8 cellular contexts compared by ENCODE assay signal in genomic region chr5:55691265-55692105, GRCh38. TPM values are rescaled to one million over a fixed set of nuclear protein-coding genes. Genes with fewer than 3 reads are reported as not detected.
A peak's percentile ranks its signal among the peaks of the same experiment; 100 is the strongest.
DNase-seq lines count a peak whose midpoint lies in the region; ATAC-seq and TF ChIP-seq lines count a peak whose summit lies in the region.

No MANE protein-coding gene starts in this region.

- H3K4me1 Mint-ChIP-seq in osteocyte (ENCODE audit: unreplicated experiment): peaks cover 12% of the 10 kb centered on the region

- H3K79me2 ChIP-seq in Loucy (ENCODE audit: insufficient read depth, low read length): no peaks in the 10 kb centered on the region

- no peaks in the 10 kb centered on the region for H3F3A ChIP-seq in Loucy (ENCODE audit: low read depth)

- no peaks in the 10 kb centered on the region for H3K27me3 ChIP-seq in Loucy (ENCODE audit: insufficient read depth, low read length, poor library complexity, severe bottlenecking)

- H4K20me1 ChIP-seq in Loucy (ENCODE audit: insufficient read depth, low read length, poor library complexity, severe bottlenecking): no peaks in the 10 kb centered on the region

- H3K4me1 ChIP-seq in Loucy (ENCODE audit: insufficient read depth, low read length, poor library complexity, severe bottlenecking): no peaks in the 10 kb centered on the region

- H3K4me3 ChIP-seq in Loucy (ENCODE audit: low read length, poor library complexity, severe bottlenecking) (no peak overlapping the region), fibroblast of pulmonary artery (replicated peaks; ENCODE audit: low read depth, low read length) (no peak overlapping the region)

- DNase-seq in DMS79 treated with DMSO at 0.1 percent for 48 hours (lab: John Stamatoyannopoulos, UW) (peak; percentile 2), SKM-1 (lab: John Stamatoyannopoulos, UW; ENCODE audit: unreplicated experiment) (peak; percentile 16), fibroblast of pulmonary artery (ENCODE audit: low read depth) (peak; percentile 79), osteocyte (ENCODE audit: extremely low spot score, unreplicated experiment) (no peak)
- DNase-seq in activated CD4-positive, alpha-beta T cell treated with anti-CD3 and anti-CD28 coated beads for 1 hour: no peak

- TF ChIP-seq CTCF in Loucy (conservative IDR thresholded peaks at IDR 0.05; ENCODE audit: low read length): peak; percentile 83
- peak; percentile 55 for TF ChIP-seq CTCF in fibroblast of pulmonary artery (IDR thresholded peaks at IDR 0.05; ENCODE audit: low read length, missing control alignments)
- TF ChIP-seq CTCF in osteocyte (IDR thresholded peaks at IDR 0.05): peak; percentile 71

- H3K9ac ChIP-seq in Loucy (ENCODE audit: low read depth, low read length, poor library complexity, severe bottlenecking): no peak overlapping the region

- H3K36me3 ChIP-seq in Loucy (ENCODE audit: insufficient read depth, low read length): no peaks in the 10 kb centered on the region

- no peak overlapping the region for H3K4me2 ChIP-seq in Loucy (ENCODE audit: low read depth, low read length, poor library complexity, severe bottlenecking)

- H3K4me3 Mint-ChIP-seq in osteocyte (ENCODE audit: unreplicated experiment): no peak overlapping the region

- no peaks in the 10 kb centered on the region for H3K9me3 Mint-ChIP-seq in osteocyte (ENCODE audit: unreplicated experiment)

- H3K9me3 ChIP-seq in Loucy (ENCODE audit: insufficient read depth, low read depth, low read length): no peaks in the 10 kb centered on the region

- no peaks in the 10 kb centered on the region for H3K9me2 ChIP-seq in Loucy (replicated peaks; ENCODE audit: low read depth, low read length)

- H3K36me3 Mint-ChIP-seq in osteocyte (ENCODE audit: unreplicated experiment): peaks cover 5% of the 10 kb centered on the region

- H3K27ac Mint-ChIP-seq in osteocyte (ENCODE audit: unreplicated experiment): peak overlapping the region; percentile 25

- no peak for ATAC-seq in HG02610 (IDR thresholded peaks at IDR 0.05; ENCODE audit: unreplicated experiment)
- ATAC-seq in GM21381 (IDR thresholded peaks at IDR 0.05; ENCODE audit: unreplicated experiment): no peak

- H3K27me3 Mint-ChIP-seq in osteocyte (ENCODE audit: unreplicated experiment): no peaks in the 10 kb centered on the region

- no peak overlapping the region for H2AFZ ChIP-seq in Loucy (ENCODE audit: low read length)

RNA-seq across cellular contexts. Expression of gene SLC38A9, which starts 20.6 kb away (rescaled TPM):
- total RNA-seq in osteocyte: 19.6 and 24.3 TPM in 2 replicates

RNA-seq across cellular contexts. Expression of gene DDX4, which starts 46.4 kb away (rescaled TPM):
- total RNA-seq in osteocyte: not detected in 2 replicates

Comparison
In these comparisons a context has a peak if more than half of its experiments do, and no peak if none do; other contexts are left out.
1. DNase-seq: peak in DMS79 treated with DMSO at 0.1 percent for 48 hours (single experiment), SKM-1 (single experiment) and fibroblast of pulmonary artery (single experiment); none in osteocyte (single experiment) and activated CD4-positive, alpha-beta T cell treated with anti-CD3 and anti-CD28 coated beads for 1 hour (single experiment).
2. Peak in every context shown above with its lines, with median percentiles within 50 percentile points of each other: CTCF ChIP-seq.